Comparison of ENCODE assay signal across 14 cellular contexts in genomic region chr5:64502181-64502580, GRCh38. TPM values are rescaled to one million over a fixed set of nuclear protein-coding genes. Genes with fewer than 3 reads are reported as not detected.
"Had no signal": no experiment of that assay in that cellular context is flagged by ENCODE, and none has a peak within 500 bp of the region (broad histone marks: within the 10 kb centered on the region; RNA-seq: fewer than 3 reads in every experiment).

No MANE protein-coding gene starts in this region.

- FAIRE-seq: colon had no signal

- H2AFZ ChIP-seq: hepatocyte had no signal

- H3K27ac ChIP-seq: hepatocyte, upper lobe of left lung had no signal

- ATAC-seq: activated CD8-positive, alpha-beta memory T cell treated with anti-CD3 and anti-CD28 coated beads, Interleukin-2, amount 10 ng/mL, durations not matched to agents 7 days and 5 days; left colon; naive thymus-derived CD8-positive, alpha-beta T cell; sciatic nerve had no signal

- DNase-seq: activated CD4-positive, alpha-beta T cell treated with anti-CD3 and anti-CD28 coated beads for 1 hour; activated CD4-positive, alpha-beta T cell treated with anti-CD3 and anti-CD28 coated beads, Interleukin-2, amount 50 U/mL, for 48 hours; activated CD8-positive, alpha-beta memory T cell treated with anti-CD3 and anti-CD28 coated beads, Interleukin-2, amount 10 ng/mL, durations not matched to agents 7 days and 5 days; activated effector memory CD4-positive, alpha-beta T cell treated with Interleukin-2 at 50 U/mL for 16 hours; activated T-cell treated with anti-CD3 and anti-CD28 coated beads, Interleukin-2, amount 50 U/mL, for 24 hours; left colon; naive thymus-derived CD8-positive, alpha-beta T cell; stimulated activated naive CD4-positive, alpha-beta T cell treated with Interleukin-2 at 50 U/mL for 16 hours; T-helper 9 cell; upper lobe of left lung had no signal

- H3K36me3 ChIP-seq: upper lobe of left lung had no signal

- H3K4me2 ChIP-seq: hepatocyte had no signal

- H3K9me3 ChIP-seq: upper lobe of left lung had no signal

- H3K4me3 ChIP-seq: hepatocyte, upper lobe of left lung had no signal

- H3K79me2 ChIP-seq: hepatocyte had no signal

RNA-seq across cellular contexts. Expression of gene RGS7BP, which starts 3.6 kb away (rescaled TPM):
- total RNA-seq: activated CD8-positive, alpha-beta memory T cell treated with anti-CD3 and anti-CD28 coated beads, Interleukin-2, amount 10 ng/mL, durations not matched to agents 7 days and 5 days; mononuclear cell; naive thymus-derived CD8-positive, alpha-beta T cell had no signal
- polyA plus RNA-seq: naive thymus-derived CD8-positive, alpha-beta T cell had no signal
